Comparison of ENCODE assay signal across 18 cellular contexts in genomic region chr20:54377992-54378773, GRCh38.
DNase-seq lines count a peak whose midpoint lies in the region; ATAC-seq, FAIRE-seq and TF ChIP-seq lines count a peak whose summit lies in the region.
"Had no signal": no experiment of that assay in that cellular context is flagged by ENCODE, and none has a peak within 500 bp of the region (broad histone marks: within the 10 kb centered on the region; RNA-seq: fewer than 3 reads in every experiment).

No MANE protein-coding gene starts in this region.

- H3K36me3 Mint-ChIP-seq in GM23338 (ENCODE audit: low read depth) (no peaks in the 10 kb centered on the region), nephron progenitor cell (ENCODE audit: low read depth) (no peaks in the 10 kb centered on the region)
- H3K36me3 Mint-ChIP-seq: CD8-positive, alpha-beta T cell had no signal

- H3K79me2 ChIP-seq in GM23338 (replicated peaks; ENCODE audit: insufficient read depth): no peaks in the 10 kb centered on the region
- no peaks in the 10 kb centered on the region for H3K79me2 ChIP-seq in GM12878 (ENCODE audit: control insufficient read depth, insufficient read depth, low read length)
- no peaks in the 10 kb centered on the region for H3K79me2 ChIP-seq in smooth muscle cell (ENCODE audit: low read depth)

- in situ Hi-C loops in GM12878 (cut with MboI): no loop called here

- H3K36me3 ChIP-seq in GM23338 (ENCODE audit: insufficient read depth) (no peaks in the 10 kb centered on the region), GM12878 (ENCODE audit: control insufficient read depth in 2 of 2, insufficient read depth in 2 of 2, low read length in 1 of 2) (no peaks in the 10 kb centered on the region), smooth muscle cell (ENCODE audit: low read depth) (no peaks in the 10 kb centered on the region), tibial nerve (no peaks in the 10 kb centered on the region)
- H3K36me3 ChIP-seq: BLaER1 treated with 17β-estradiol and CSF1 and Interleukin-3, amounts not matched to agents 10 nM and 100 nM had no signal

- TF ChIP-seq POLR2A in GM12878 (IDR thresholded peaks at IDR 0.05; ENCODE audit: low read depth, low read length): no peak
- no peak for TF ChIP-seq POLR2A in tibial nerve (IDR thresholded peaks at IDR 0.05)

- no TSS peak for BruUV-seq in GM12878 (replicated peaks; lab: Mats Ljungman, UMichigan)

- H3K4me2 ChIP-seq in GM23338 (no peak overlapping the region), GM12878 (ENCODE audit: control insufficient read depth, insufficient read depth) (no peak overlapping the region), smooth muscle cell (no peak overlapping the region)
- H3K4me2 ChIP-seq: BLaER1 treated with 17β-estradiol and CSF1 and Interleukin-3, amounts not matched to agents 10 nM and 100 nM had no signal

- POLR2A ChIA-PET in GM12878 (lab: Charles Lee): no interaction called here

- TF ChIP-seq EP300 in GM12878 (IDR thresholded peaks at IDR 0.05; ENCODE audit: borderline replicate concordance in 1 of 2, control insufficient read depth in 1 of 2, low read depth in 2 of 2, low read length in 2 of 2): no peak
- no peak for TF ChIP-seq EP300 in tibial nerve (IDR thresholded peaks at IDR 0.05)

- no peak for FAIRE-seq in GM12878 (lab: Jason Lieb, UNC)
- FAIRE-seq: GM12891 had no signal

- WGBS in GM12878 (ENCODE audit: insufficient coverage, insufficient replicate concordance, low lambda C conversion rate, missing lambda C conversion rate): 0% methylated on average over 1 of the region's 1 CpG
- 24% methylated on average over 1 of the region's 1 CpG for WGBS in smooth muscle cell (ENCODE audit: low lambda C conversion rate)
- WGBS in tibial nerve, 2 donors: 41 to 53% methylated on average over 1 of the region's 1 CpG

- no peak for TF ChIP-seq RAD21 in GM12878 (IDR thresholded peaks at IDR 0.05; ENCODE audit: insufficient read depth, low read depth, low read length)

- peaks cover 15% of the 10 kb centered on the region for H3K4me1 Mint-ChIP-seq in GM23338
- H3K4me1 Mint-ChIP-seq in nephron progenitor cell: peaks cover 39% of the 10 kb centered on the region
- H3K4me1 Mint-ChIP-seq: B cell had no signal

- TF ChIP-seq CTCF in GM23338 (conservative IDR thresholded peaks at IDR 0.05; ENCODE audit: low read depth in 2 of 2): no peak
- no peak for TF ChIP-seq CTCF in GM12878 (IDR thresholded peaks at IDR 0.05 in 2 of 3, conservative IDR thresholded peaks at IDR 0.05 in 1 of 3; ENCODE audit: control insufficient read depth in 2 of 3, extremely low read depth in 1 of 3, insufficient read depth in 1 of 3, low read depth in 3 of 3, low read length in 3 of 3)
- no peak for TF ChIP-seq CTCF in nephron progenitor cell (IDR thresholded peaks at IDR 0.05)
- TF ChIP-seq CTCF in smooth muscle cell (IDR thresholded peaks at IDR 0.05; ENCODE audit: borderline replicate concordance, insufficient read depth, poor library complexity, severe bottlenecking): no peak
- no peak for TF ChIP-seq CTCF in tibial nerve (IDR thresholded peaks at IDR 0.05)

- no peak overlapping the region for H3K9ac ChIP-seq in GM12878 (ENCODE audit: control insufficient read depth, insufficient read depth, low read length)
- no peak overlapping the region for H3K9ac ChIP-seq in smooth muscle cell (ENCODE audit: low read depth)
- H3K9ac ChIP-seq: BLaER1 treated with 17β-estradiol and CSF1 and Interleukin-3, amounts not matched to agents 10 nM and 100 nM had no signal

- H3K27ac ChIP-seq in GM23338 (ENCODE audit: low read depth) (no peak overlapping the region), GM12878 (ENCODE audit: control insufficient read depth, insufficient read depth) (no peak overlapping the region), smooth muscle cell (ENCODE audit: low read depth) (no peak overlapping the region), tibial nerve (no peak overlapping the region)
- H3K27ac ChIP-seq: BLaER1 treated with 17β-estradiol and CSF1 and Interleukin-3, amounts not matched to agents 10 nM and 100 nM had no signal

- H3K27me3 ChIP-seq in GM23338 (ENCODE audit: insufficient read depth) (no peaks in the 10 kb centered on the region), GM12878 (replicated peaks in 1 of 2; ENCODE audit: control insufficient read depth in 2 of 2, insufficient read depth in 2 of 2, low read length in 1 of 2) (no peaks in the 10 kb centered on the region; a peak in 2 of 4 replicates), smooth muscle cell (ENCODE audit: low read depth) (no peaks in the 10 kb centered on the region), tibial nerve (no peaks in the 10 kb centered on the region)
- H3K27me3 ChIP-seq: BLaER1 treated with 17β-estradiol and CSF1 and Interleukin-3, amounts not matched to agents 10 nM and 100 nM had no signal

- ATAC-seq in GM23338 (no peak), GM12878 (no peak)
- ATAC-seq: CD8-positive, alpha-beta T cell had no signal

- H3F3A ChIP-seq in GM23338 (replicated peaks; ENCODE audit: low read depth) (no peaks in the 10 kb centered on the region), smooth muscle cell (ENCODE audit: low read depth) (no peaks in the 10 kb centered on the region)

- H3K9me2 ChIP-seq in GM23338 (ENCODE audit: insufficient read depth): no peaks in the 10 kb centered on the region

- H3K4me3 ChIP-seq in GM23338 (no peak overlapping the region), GM12878 (no peak overlapping the region), smooth muscle cell (no peak overlapping the region), tibial nerve (no peak overlapping the region)
- H3K4me3 ChIP-seq: BLaER1 treated with 17β-estradiol and CSF1 and Interleukin-3, amounts not matched to agents 10 nM and 100 nM had no signal

- SMC1A ChIA-PET in GM12878 (lab: Charles Lee; ENCODE audit: uncharacterized antibody, unreplicated experiment): interaction anchor here (0.7 to 1.0 kb wide), 2 partner anchors 17 to 1997 kb away, joined by 3 read pairs; no protein-coding TSS in a partner anchor

- H3K27ac Mint-ChIP-seq in GM23338: no peak overlapping the region
- peak overlapping the region; percentile 1 for H3K27ac Mint-ChIP-seq in nephron progenitor cell
- H3K27ac Mint-ChIP-seq: B cell; CD8-positive, alpha-beta T cell; H9 had no signal

- H3K9me3 ChIP-seq in GM12878 (replicated peaks; ENCODE audit: control insufficient read depth, insufficient read depth, low read length) (no peaks in the 10 kb centered on the region), smooth muscle cell (replicated peaks; ENCODE audit: low read depth) (no peaks in the 10 kb centered on the region), tibial nerve (no peaks in the 10 kb centered on the region)

- no peaks in the 10 kb centered on the region for H4K20me1 ChIP-seq in GM23338 (replicated peaks; ENCODE audit: insufficient read depth)
- H4K20me1 ChIP-seq in GM12878 (ENCODE audit: control insufficient read depth, insufficient read depth): no peaks in the 10 kb centered on the region
- no peaks in the 10 kb centered on the region for H4K20me1 ChIP-seq in smooth muscle cell (ENCODE audit: low read depth)
- H4K20me1 ChIP-seq: BLaER1 treated with 17β-estradiol and CSF1 and Interleukin-3, amounts not matched to agents 10 nM and 100 nM had no signal

- H3K4me1 ChIP-seq in GM23338 (ENCODE audit: insufficient read depth): peaks cover 5% of the 10 kb centered on the region; the same call in 1 of the 2 replicates
- H3K4me1 ChIP-seq in GM12878 (ENCODE audit: control insufficient read depth, insufficient read depth, low read length): no peaks in the 10 kb centered on the region
- H3K4me1 ChIP-seq in smooth muscle cell (ENCODE audit: low read depth): no peaks in the 10 kb centered on the region
- H3K4me1 ChIP-seq in tibial nerve: no peaks in the 10 kb centered on the region
- H3K4me1 ChIP-seq: BLaER1 treated with 17β-estradiol and CSF1 and Interleukin-3, amounts not matched to agents 10 nM and 100 nM had no signal

- H3K4me3 Mint-ChIP-seq in GM23338 (no peak overlapping the region), nephron progenitor cell (no peak overlapping the region)
- H3K4me3 Mint-ChIP-seq: B cell; CD8-positive, alpha-beta T cell; H9 had no signal

- RAD21 ChIA-PET in GM12878 (lab: Charles Lee; ENCODE audit: unreplicated experiment): no interaction called here

- intact Hi-C loops in GM12878 (cut with micrococcal nuclease; ENCODE audit: unreplicated experiment): no loop called here

- H3K9me3 Mint-ChIP-seq in GM23338: peaks cover 2% of the 10 kb centered on the region; the same call in 1 of the 3 replicates
- H3K9me3 Mint-ChIP-seq in nephron progenitor cell: peaks cover 7% of the 10 kb centered on the region
- H3K9me3 Mint-ChIP-seq: CD8-positive, alpha-beta T cell had no signal

- no peak for DNase-seq in GM23338 (ENCODE audit: low spot score)
- no peak for DNase-seq in GM12878 (ENCODE audit: low read depth, low spot score)
- DNase-seq in nephron progenitor cell: no peak
- no peak for DNase-seq in smooth muscle cell (lab: John Stamatoyannopoulos, UW; ENCODE audit: unreplicated experiment)
- no peak for DNase-seq in iPS-NIHi7 (ENCODE audit: extremely low spot score)
- DNase-seq in occipital lobe (lab: John Stamatoyannopoulos, UW): no peak
- no peak for DNase-seq in tibial nerve (ENCODE audit: low spot score in 2 of 2)
- DNase-seq: CD8-positive, alpha-beta T cell; COR-L47; DMS 273 treated with DMSO at 0.1 percent for 48 hours; DMS53; DND-41; EL; GOT3; H9 had no signal

- H3K27me3 Mint-ChIP-seq in GM23338 (ENCODE audit: insufficient read depth, low read depth, poor library complexity) (peaks cover 2% of the 10 kb centered on the region), nephron progenitor cell (ENCODE audit: low read depth, poor library complexity) (peaks cover 2% of the 10 kb centered on the region)

- H2AFZ ChIP-seq in GM23338: peak overlapping the region; percentile 70; the same call in 1 of the 2 replicates
- H2AFZ ChIP-seq in GM12878 (ENCODE audit: control insufficient read depth, low read depth, low read length): no peak overlapping the region
- peak overlapping the region; percentile 58 for H2AFZ ChIP-seq in smooth muscle cell (ENCODE audit: low read depth)

- CTCF ChIA-PET in GM12878 (lab: Yijun Ruan, JAX): interaction anchor here (0.6 to 1.4 kb wide), 3 partner anchors 10 to 269 kb away, joined by 3 to 4 read pairs (median 4); no protein-coding TSS in a partner anchor

TF ChIP-seq in GM23338, 12 proteins besides CTCF, POLR2A, EP300 and RAD21 (continues in another document):
- no peak for TF ChIP-seq STAT1 (IDR thresholded peaks at IDR 0.05; ENCODE audit: unreplicated experiment)

TF ChIP-seq in GM12878, 131 proteins besides CTCF, POLR2A, EP300 and RAD21:
- TF ChIP-seq NFXL1 (IDR thresholded peaks at IDR 0.05; ENCODE audit: borderline replicate concordance): 0 out of 2 replicates have a peak, but pooled peaks have one; percentile 60
- TF ChIP-seq ETV6 (conservative IDR thresholded peaks at IDR 0.05 in 1 of 2, IDR thresholded peaks at IDR 0.05 in 1 of 2; ENCODE audit: borderline replicate concordance in 1 of 2, low read depth in 1 of 2): 0 out of 4 replicates have a peak, but pooled peaks of 1 of the 2 experiments have one; percentile 53
- no peak for TF ChIP-seq SREBF1 (IDR thresholded peaks at IDR 0.05; ENCODE audit: low read length)
